8 cellular contexts compared by ENCODE assay signal in the genomic region with DNA sequence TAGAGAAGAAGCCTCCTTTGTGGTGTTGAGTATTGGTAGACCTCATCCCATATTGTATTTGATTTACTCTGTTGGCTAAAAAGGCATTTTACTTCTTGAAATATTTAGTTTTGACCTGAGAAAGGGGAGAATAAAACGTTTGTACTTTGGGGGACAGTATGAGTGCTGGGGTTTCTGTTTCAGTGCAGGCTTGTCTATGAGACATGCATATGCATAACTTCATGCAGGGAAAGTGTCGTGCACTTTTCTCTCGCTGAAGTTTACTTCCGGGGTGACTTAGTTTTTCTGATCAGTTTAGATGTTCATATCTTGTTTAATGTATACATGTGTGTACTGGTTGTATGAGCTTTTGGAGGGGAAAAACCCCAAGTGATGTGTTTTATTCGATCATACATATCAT. TPM values are rescaled to one million over a fixed set of nuclear protein-coding genes. Genes with fewer than 3 reads are reported as not detected.
DNase-seq lines count a peak whose midpoint lies in the region; ATAC-seq and TF ChIP-seq lines count a peak whose summit lies in the region.

No MANE protein-coding gene starts in this region.

- peaks cover 6% of the 10 kb centered on the region for H3K79me1 ChIP-seq in mesendoderm (ENCODE audit: low read length)

- H3K56ac ChIP-seq in mesendoderm (ENCODE audit: low read length): no peak overlapping the region

- intact Hi-C loops in activated B cell treated with CpG ODN at 0.5 μM for 24 hours (cut with micrococcal nuclease): loop anchor here (1.0 to 10.0 kb wide), 7 partner anchors 8 to 502 kb away; a partner anchor contains a TSS

- no peak overlapping the region for H3K4ac ChIP-seq in mesendoderm (ENCODE audit: low read depth, low read length)

- no peaks in the 10 kb centered on the region for H3K4me1 ChIP-seq in mesendoderm (ENCODE audit: control insufficient read depth, low read depth, low read length)

- H3K4me3 ChIP-seq in mesendoderm (ENCODE audit: low read length): no peak overlapping the region

- no peak overlapping the region for H3K9ac ChIP-seq in mesendoderm (ENCODE audit: low read length)

- no peaks in the 10 kb centered on the region for H3K9me3 Mint-ChIP-seq in activated B cell treated with CpG ODN at 0.5 μM for 24 hours
- H3K9me3 Mint-ChIP-seq in natural killer cell treated with Interleukin-12 subunit alpha and Interleukin-12 subunit beta and Interleukin-15 and Interleukin-18, amount 100 ng/mL, for 72 hours: peaks cover 2% of the 10 kb centered on the region

- TF ChIP-seq CTCF in activated B cell treated with CpG ODN at 0.5 μM for 24 hours (IDR thresholded peaks at IDR 0.05): no peak

- no peak overlapping the region for H3K27ac ChIP-seq in mesendoderm (ENCODE audit: low read depth, low read length)

- no peak overlapping the region for H2BK15ac ChIP-seq in mesendoderm (replicated peaks; ENCODE audit: low read depth)

- H2BK120ac ChIP-seq in mesendoderm (ENCODE audit: low read depth, low read length): no peak overlapping the region

- CTCF ChIA-PET in activated B cell treated with CpG ODN at 0.5 μM for 24 hours (lab: Charles Lee): interaction anchor here (0.6 to 1.1 kb wide), 2 partner anchors 16 to 191 kb away, joined by 3 read pairs; no protein-coding TSS in a partner anchor

- H3K79me2 ChIP-seq in mesendoderm (ENCODE audit: control insufficient read depth, insufficient read depth, low read length): peaks cover 17% of the 10 kb centered on the region

- H3K27me3 Mint-ChIP-seq in activated B cell treated with CpG ODN at 0.5 μM for 24 hours: no peaks in the 10 kb centered on the region
- no peaks in the 10 kb centered on the region for H3K27me3 Mint-ChIP-seq in natural killer cell treated with Interleukin-12 subunit alpha and Interleukin-12 subunit beta and Interleukin-15 and Interleukin-18, amount 100 ng/mL, for 72 hours

- no peak overlapping the region for H4K8ac ChIP-seq in mesendoderm (ENCODE audit: low read depth, low read length)

- no peak for DNase-seq in activated B cell treated with CpG ODN at 0.5 μM for 24 hours
- DNase-seq in natural killer cell treated with Interleukin-12 subunit alpha and Interleukin-12 subunit beta and Interleukin-15 and Interleukin-18, amount 100 ng/mL, for 72 hours (ENCODE audit: low spot score): no peak
- no peak for DNase-seq in superior temporal gyrus (ENCODE audit: extremely low spot score)
- no peak for DNase-seq in mesendoderm
- no peak for DNase-seq in germinal center (ENCODE audit: low spot score)
- DNase-seq in NCI-H774 (lab: John Stamatoyannopoulos, UW): no peak

- peak overlapping the region; percentile 93 for H3K4me3 Mint-ChIP-seq in activated B cell treated with CpG ODN at 0.5 μM for 24 hours
- H3K4me3 Mint-ChIP-seq in natural killer cell treated with Interleukin-12 subunit alpha and Interleukin-12 subunit beta and Interleukin-15 and Interleukin-18, amount 100 ng/mL, for 72 hours: peak overlapping the region; percentile 95

- H2BK5ac ChIP-seq in mesendoderm (ENCODE audit: low read length): no peak overlapping the region

- no peaks in the 10 kb centered on the region for H3K27me3 ChIP-seq in mesendoderm (ENCODE audit: insufficient read depth, low read length, poor library complexity)

- WGBS in mesendoderm (ENCODE audit: extremely low coverage, insufficient coverage, low lambda C conversion rate): no CpG with 5 or more reads among the region's 5 CpGs

- peaks cover 7% of the 10 kb centered on the region for H3K36me3 Mint-ChIP-seq in activated B cell treated with CpG ODN at 0.5 μM for 24 hours (ENCODE audit: low read depth)
- H3K36me3 Mint-ChIP-seq in natural killer cell treated with Interleukin-12 subunit alpha and Interleukin-12 subunit beta and Interleukin-15 and Interleukin-18, amount 100 ng/mL, for 72 hours: peaks cover 12% of the 10 kb centered on the region

- no peak overlapping the region for H3K18ac ChIP-seq in mesendoderm (ENCODE audit: low read length)

- H3K27ac Mint-ChIP-seq in activated B cell treated with CpG ODN at 0.5 μM for 24 hours: peak overlapping the region; percentile 97
- peak overlapping the region; percentile 96 to 97 for H3K27ac Mint-ChIP-seq in natural killer cell treated with Interleukin-12 subunit alpha and Interleukin-12 subunit beta and Interleukin-15 and Interleukin-18, amount 100 ng/mL, for 72 hours

- no peak overlapping the region for H3K23ac ChIP-seq in mesendoderm (ENCODE audit: low read length)

- H2AK5ac ChIP-seq in mesendoderm (ENCODE audit: low read length): no peak overlapping the region

- POLR2A ChIA-PET in activated B cell treated with CpG ODN at 0.5 μM for 24 hours (lab: Charles Lee): interaction anchor here (0.6 to 3.1 kb wide), 4 partner anchors 8 to 281 kb away, joined by 3 to 16 read pairs (median 4); no protein-coding TSS in a partner anchor

- H3K4me2 ChIP-seq in mesendoderm (ENCODE audit: low read length): no peak overlapping the region

- ATAC-seq in GM18867 (IDR thresholded peaks at IDR 0.05; ENCODE audit: unreplicated experiment) (peak; percentile 66), HG02623 (IDR thresholded peaks at IDR 0.05; ENCODE audit: unreplicated experiment) (peak; percentile 38), activated B cell treated with CpG ODN at 0.5 μM for 24 hours (ENCODE audit: low read depth) (peak; percentile 20)
- peak; percentile 78 to 80 for ATAC-seq in natural killer cell treated with Interleukin-12 subunit alpha and Interleukin-12 subunit beta and Interleukin-15 and Interleukin-18, amount 100 ng/mL, for 72 hours

- H3K4me1 Mint-ChIP-seq in activated B cell treated with CpG ODN at 0.5 μM for 24 hours: peaks cover 97% of the 10 kb centered on the region
- peaks cover 71 to 82% of the 10 kb centered on the region in 2 donors for H3K4me1 Mint-ChIP-seq in natural killer cell treated with Interleukin-12 subunit alpha and Interleukin-12 subunit beta and Interleukin-15 and Interleukin-18, amount 100 ng/mL, for 72 hours (ENCODE audit: low read depth in 2 of 2)

- no peaks in the 10 kb centered on the region for H3K36me3 ChIP-seq in mesendoderm (ENCODE audit: control insufficient read depth, insufficient read depth, low read length)

- H4K5ac ChIP-seq in mesendoderm (ENCODE audit: low read length): no peak overlapping the region

RNA-seq across cellular contexts. Expression of a gene that starts 59.5 kb away (rescaled TPM):
- total RNA-seq in activated B cell treated with CpG ODN at 0.5 μM for 24 hours: 52.2 and 53.5 TPM in 2 replicates
- 100 to 1,000 TPM; 174 to 219 TPM for total RNA-seq in natural killer cell treated with Interleukin-12 subunit alpha and Interleukin-12 subunit beta and Interleukin-15 and Interleukin-18, amount 100 ng/mL, for 72 hours
- polyA plus RNA-seq in mesendoderm (2013, experiment 1 of 2): 27.5 TPM
- 28.9 TPM for polyA plus RNA-seq in mesendoderm (2013, experiment 2 of 2)

Comparison
In these comparisons a context has a peak if more than half of its experiments do, and no peak if none do; other contexts are left out.
1. ATAC-seq: peak in every context shown above with its lines; median percentile 79 in natural killer cell treated with Interleukin-12 subunit alpha and Interleukin-12 subunit beta and Interleukin-15 and Interleukin-18, amount 100 ng/mL, for 72 hours; 66 in GM18867; 38 in HG02623; 20 in activated B cell treated with CpG ODN at 0.5 μM for 24 hours.